Comparison of ENCODE assay signal across 9 cellular contexts in genomic region chr2:210072922-210073509, GRCh38.
A peak's percentile ranks its signal among the peaks of the same experiment; 100 is the strongest.
DNase-seq lines count a peak whose midpoint lies in the region; ATAC-seq and TF ChIP-seq lines count a peak whose summit lies in the region.
"Had no signal": no experiment of that assay in that cellular context is flagged by ENCODE, and none has a peak within 500 bp of the region (broad histone marks: within the 10 kb centered on the region; RNA-seq: fewer than 3 reads in every experiment).

No MANE protein-coding gene starts in this region.

- H3K4me2 ChIP-seq in OCI-LY1 (ENCODE audit: low read length): no peak overlapping the region

- H2AFZ ChIP-seq in OCI-LY1 (ENCODE audit: low read length): no peak overlapping the region

- no peaks in the 10 kb centered on the region for H3K27me3 ChIP-seq in OCI-LY1 (ENCODE audit: insufficient read depth, low read length)

- H3F3A ChIP-seq in OCI-LY1 (ENCODE audit: insufficient read depth, low read length): no peaks in the 10 kb centered on the region

- H3K79me2 ChIP-seq in OCI-LY1 (ENCODE audit: insufficient read depth, low read length): no peaks in the 10 kb centered on the region

- no peaks in the 10 kb centered on the region for H4K20me1 ChIP-seq in OCI-LY1 (ENCODE audit: insufficient read depth, low read length)

- peak; percentile 79 for TF ChIP-seq CTCF in OCI-LY1 (IDR thresholded peaks at IDR 0.05; ENCODE audit: low read length)
- TF ChIP-seq CTCF in epithelial cell of proximal tubule (conservative IDR thresholded peaks at IDR 0.05; ENCODE audit: low read depth, low read length): peak; percentile 76

- no peaks in the 10 kb centered on the region for H3K4me1 ChIP-seq in OCI-LY1 (ENCODE audit: insufficient read depth, low read length, severe bottlenecking)

- DNase-seq in COLO829 (ENCODE audit: low spot score): peak; percentile 21
- peak; percentile 35 for DNase-seq in epithelial cell of proximal tubule (ENCODE audit: low read depth)
- DNase-seq in renal cortical epithelial cell (ENCODE audit: low read depth): peak; percentile 75
- DNase-seq in activated CD8-positive, alpha-beta memory T cell treated with anti-CD3 and anti-CD28 coated beads for 24 hours: no peak

- no peaks in the 10 kb centered on the region for H3K9me2 ChIP-seq in OCI-LY1 (ENCODE audit: low read depth, low read length)

- H3K9ac ChIP-seq in OCI-LY1 (ENCODE audit: low read length): no peak overlapping the region

- no peaks in the 10 kb centered on the region for H3K36me3 ChIP-seq in OCI-LY1 (ENCODE audit: insufficient read depth, low read length)

- H3K9me3 ChIP-seq in OCI-LY1 (ENCODE audit: low read length): no peaks in the 10 kb centered on the region

- peak; percentile 72 for ATAC-seq in GM19025 (IDR thresholded peaks at IDR 0.05; ENCODE audit: low read depth, unreplicated experiment)
- ATAC-seq in HG03135 (IDR thresholded peaks at IDR 0.05; ENCODE audit: unreplicated experiment): peak; percentile 85
- no peak for ATAC-seq in HG03521 (IDR thresholded peaks at IDR 0.05; ENCODE audit: unreplicated experiment)

- H3K4me3 ChIP-seq in OCI-LY1 (ENCODE audit: low read depth, low read length, poor library complexity, severe bottlenecking): no peak overlapping the region
- no peak overlapping the region for H3K4me3 ChIP-seq in epithelial cell of proximal tubule (ENCODE audit: low read depth, low read length)
- H3K4me3 ChIP-seq: skin epidermis had no signal

- H3K27ac ChIP-seq in OCI-LY1 (ENCODE audit: low read depth, low read length, poor library complexity, severe bottlenecking): no peak overlapping the region
- H3K27ac ChIP-seq: skin epidermis had no signal
